ENCODE assay signal across 1 cellular context in the genomic region with DNA sequence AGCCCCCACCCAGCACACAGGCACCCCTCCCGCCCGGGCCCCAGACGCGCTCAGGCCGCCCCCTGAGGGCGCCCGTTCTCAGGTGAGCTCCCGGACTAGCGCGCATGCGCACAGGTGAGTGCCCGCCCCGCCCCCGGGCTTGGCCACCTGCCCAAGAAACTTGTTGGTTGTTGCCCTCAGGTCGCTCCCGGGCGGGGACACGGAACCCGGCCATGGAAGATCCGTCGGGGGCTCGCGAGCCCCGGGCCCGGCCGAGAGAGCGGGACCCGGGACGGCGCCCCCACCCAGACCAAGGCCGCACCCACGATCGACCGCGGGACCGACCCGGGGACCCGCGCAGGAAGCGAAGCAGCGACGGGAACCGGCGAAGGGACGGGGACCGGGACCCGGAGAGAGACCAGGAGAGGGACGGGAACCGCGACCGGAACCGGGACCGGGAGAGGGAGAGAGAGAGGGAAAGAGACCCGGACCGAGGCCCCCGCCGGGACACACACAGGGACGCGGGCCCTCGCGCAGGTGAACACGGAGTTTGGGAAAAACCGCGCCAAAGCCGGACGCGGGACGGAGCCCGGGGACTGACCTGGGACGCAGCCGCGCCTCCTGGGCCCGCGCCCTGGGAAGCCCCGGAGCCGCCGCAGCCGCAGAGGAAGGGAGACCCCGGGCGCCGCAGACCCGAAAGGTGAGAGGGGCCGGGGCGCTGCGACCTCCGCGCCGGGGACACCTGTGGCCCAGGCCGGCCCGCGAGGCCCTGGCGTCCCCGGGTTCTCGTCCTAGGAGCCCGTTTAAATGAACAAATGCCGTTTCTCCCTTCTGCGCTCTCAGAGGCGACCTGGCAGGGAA.
TF ChIP-seq lines count a peak whose summit lies in the region.

A gene with protein sequence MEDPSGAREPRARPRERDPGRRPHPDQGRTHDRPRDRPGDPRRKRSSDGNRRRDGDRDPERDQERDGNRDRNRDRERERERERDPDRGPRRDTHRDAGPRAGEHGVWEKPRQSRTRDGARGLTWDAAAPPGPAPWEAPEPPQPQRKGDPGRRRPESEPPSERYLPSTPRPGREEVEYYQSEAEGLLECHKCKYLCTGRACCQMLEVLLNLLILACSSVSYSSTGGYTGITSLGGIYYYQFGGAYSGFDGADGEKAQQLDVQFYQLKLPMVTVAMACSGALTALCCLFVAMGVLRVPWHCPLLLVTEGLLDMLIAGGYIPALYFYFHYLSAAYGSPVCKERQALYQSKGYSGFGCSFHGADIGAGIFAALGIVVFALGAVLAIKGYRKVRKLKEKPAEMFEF (plus strand): TSS at position 167 of the 840 bp plus-strand sequence. CDS start 46 bp downstream, at position 213.

TF ChIP-seq in HepG2, 621 proteins besides CTCF, POLR2A, EP300 and RAD21 (continued from another document and continues in another):
- TF ChIP-seq, protein P1, sequence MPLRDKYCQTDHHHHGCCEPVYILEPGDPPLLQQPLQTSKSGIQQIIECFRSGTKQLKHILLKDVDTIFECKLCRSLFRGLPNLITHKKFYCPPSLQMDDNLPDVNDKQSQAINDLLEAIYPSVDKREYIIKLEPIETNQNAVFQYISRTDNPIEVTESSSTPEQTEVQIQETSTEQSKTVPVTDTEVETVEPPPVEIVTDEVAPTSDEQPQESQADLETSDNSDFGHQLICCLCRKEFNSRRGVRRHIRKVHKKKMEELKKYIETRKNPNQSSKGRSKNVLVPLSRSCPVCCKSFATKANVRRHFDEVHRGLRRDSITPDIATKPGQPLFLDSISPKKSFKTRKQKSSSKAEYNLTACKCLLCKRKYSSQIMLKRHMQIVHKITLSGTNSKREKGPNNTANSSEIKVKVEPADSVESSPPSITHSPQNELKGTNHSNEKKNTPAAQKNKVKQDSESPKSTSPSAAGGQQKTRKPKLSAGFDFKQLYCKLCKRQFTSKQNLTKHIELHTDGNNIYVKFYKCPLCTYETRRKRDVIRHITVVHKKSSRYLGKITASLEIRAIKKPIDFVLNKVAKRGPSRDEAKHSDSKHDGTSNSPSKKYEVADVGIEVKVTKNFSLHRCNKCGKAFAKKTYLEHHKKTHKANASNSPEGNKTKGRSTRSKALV (CRISPR knock-in tag; IDR thresholded peaks at IDR 0.05) = peak; percentile 79
- no peak for TF ChIP-seq ATAD3A (CRISPR knock-in tag; IDR thresholded peaks at IDR 0.05)
- no peak for TF ChIP-seq NRL (CRISPR knock-in tag; IDR thresholded peaks at IDR 0.05; ENCODE audit: borderline replicate concordance)
- no peak for TF ChIP-seq ZNF792 (CRISPR knock-in tag; IDR thresholded peaks at IDR 0.05)
- TF ChIP-seq ZNF607 (CRISPR knock-in tag; IDR thresholded peaks at IDR 0.05; ENCODE audit: borderline replicate concordance) = peak; percentile 65; the same call in 1 of the 2 replicates
- TF ChIP-seq U2AF2 (IDR thresholded peaks at IDR 0.05; ENCODE audit: low read depth, low read length) = no peak
- no peak; the same call in 1 of the 2 replicates for TF ChIP-seq ZIK1 (CRISPR knock-in tag; IDR thresholded peaks at IDR 0.05; ENCODE audit: borderline replicate concordance, low read depth)
- TF ChIP-seq, protein P2, sequence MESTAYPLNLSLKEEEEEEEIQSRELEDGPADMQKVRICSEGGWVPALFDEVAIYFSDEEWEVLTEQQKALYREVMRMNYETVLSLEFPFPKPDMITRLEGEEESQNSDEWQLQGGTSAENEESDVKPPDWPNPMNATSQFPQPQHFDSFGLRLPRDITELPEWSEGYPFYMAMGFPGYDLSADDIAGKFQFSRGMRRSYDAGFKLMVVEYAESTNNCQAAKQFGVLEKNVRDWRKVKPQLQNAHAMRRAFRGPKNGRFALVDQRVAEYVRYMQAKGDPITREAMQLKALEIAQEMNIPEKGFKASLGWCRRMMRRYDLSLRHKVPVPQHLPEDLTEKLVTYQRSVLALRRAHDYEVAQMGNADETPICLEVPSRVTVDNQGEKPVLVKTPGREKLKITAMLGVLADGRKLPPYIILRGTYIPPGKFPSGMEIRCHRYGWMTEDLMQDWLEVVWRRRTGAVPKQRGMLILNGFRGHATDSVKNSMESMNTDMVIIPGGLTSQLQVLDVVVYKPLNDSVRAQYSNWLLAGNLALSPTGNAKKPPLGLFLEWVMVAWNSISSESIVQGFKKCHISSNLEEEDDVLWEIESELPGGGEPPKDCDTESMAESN (CRISPR knock-in tag; conservative IDR thresholded peaks at IDR 0.05) = 0 out of 2 replicates have a peak, but pooled peaks have one; percentile 56
- TF ChIP-seq ZNF605 (CRISPR knock-in tag; IDR thresholded peaks at IDR 0.05) = peak; percentile 91
- TF ChIP-seq, protein P3, sequence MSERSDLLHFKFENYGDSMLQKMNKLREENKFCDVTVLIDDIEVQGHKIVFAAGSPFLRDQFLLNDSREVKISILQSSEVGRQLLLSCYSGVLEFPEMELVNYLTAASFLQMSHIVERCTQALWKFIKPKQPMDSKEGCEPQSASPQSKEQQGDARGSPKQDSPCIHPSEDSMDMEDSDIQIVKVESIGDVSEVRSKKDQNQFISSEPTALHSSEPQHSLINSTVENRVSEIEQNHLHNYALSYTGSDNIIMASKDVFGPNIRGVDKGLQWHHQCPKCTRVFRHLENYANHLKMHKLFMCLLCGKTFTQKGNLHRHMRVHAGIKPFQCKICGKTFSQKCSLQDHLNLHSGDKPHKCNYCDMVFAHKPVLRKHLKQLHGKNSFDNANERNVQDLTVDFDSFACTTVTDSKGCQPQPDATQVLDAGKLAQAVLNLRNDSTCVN (CRISPR knock-in tag; IDR thresholded peaks at IDR 0.05; ENCODE audit: borderline replicate concordance) = 0 out of 2 replicates have a peak, but pooled peaks have one; percentile 32
- no peak for TF ChIP-seq FOXA1 (IDR thresholded peaks at IDR 0.05)
- 0 out of 2 replicates have a peak, but pooled peaks have one; percentile 3 for TF ChIP-seq FOXA1 (CRISPR knock-in tag; IDR thresholded peaks at IDR 0.05)
- TF ChIP-seq RXRB (CRISPR knock-in tag; IDR thresholded peaks at IDR 0.05; ENCODE audit: borderline replicate concordance) = 0 out of 2 replicates have a peak, but pooled peaks have one; percentile 39
- TF ChIP-seq, protein P4, sequence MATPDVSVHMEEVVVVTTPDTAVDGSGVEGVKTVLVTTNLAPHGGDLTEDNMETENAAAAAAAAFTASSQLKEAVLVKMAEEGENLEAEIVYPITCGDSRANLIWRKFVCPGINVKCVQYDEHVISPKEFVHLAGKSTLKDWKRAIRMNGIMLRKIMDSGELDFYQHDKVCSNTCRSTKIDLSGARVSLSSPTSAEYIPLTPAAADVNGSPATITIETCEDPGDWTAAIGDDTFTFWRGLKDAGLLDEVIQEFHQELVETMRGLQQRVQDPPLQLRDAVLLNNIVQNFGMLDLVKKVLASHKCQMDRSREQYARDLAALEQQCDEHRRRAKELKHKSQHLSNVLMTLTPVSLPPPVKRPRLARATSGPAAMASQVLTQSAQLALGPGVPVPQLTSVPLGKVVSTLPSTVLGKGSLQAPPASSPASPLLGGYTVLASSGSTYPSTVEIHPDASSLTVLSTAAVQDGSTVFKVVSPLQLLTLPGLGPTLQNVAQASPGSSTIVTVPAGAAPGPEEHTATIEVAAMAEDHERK (CRISPR knock-in tag; IDR thresholded peaks at IDR 0.05; ENCODE audit: low read depth) = no peak
- peak; percentile 80; the same call in 1 of the 2 replicates for TF ChIP-seq KDM2A (CRISPR knock-in tag; IDR thresholded peaks at IDR 0.05; ENCODE audit: borderline replicate concordance, low read depth)
- TF ChIP-seq MEIS1 (CRISPR knock-in tag; IDR thresholded peaks at IDR 0.05; ENCODE audit: borderline replicate concordance) = no peak; the same call in 1 of the 2 replicates
- TF ChIP-seq SMYD3 (CRISPR knock-in tag; IDR thresholded peaks at IDR 0.05) = no peak
- TF ChIP-seq PHF20 (CRISPR knock-in tag; IDR thresholded peaks at IDR 0.05) = peak; percentile 55; the same call in 1 of the 2 replicates
- no peak for TF ChIP-seq STAT5B (CRISPR knock-in tag; IDR thresholded peaks at IDR 0.05)
- no peak for TF ChIP-seq NCOA1 (CRISPR knock-in tag; IDR thresholded peaks at IDR 0.05)
- TF ChIP-seq, protein P5, sequence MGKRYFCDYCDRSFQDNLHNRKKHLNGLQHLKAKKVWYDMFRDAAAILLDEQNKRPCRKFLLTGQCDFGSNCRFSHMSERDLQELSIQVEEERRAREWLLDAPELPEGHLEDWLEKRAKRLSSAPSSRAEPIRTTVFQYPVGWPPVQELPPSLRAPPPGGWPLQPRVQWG (CRISPR knock-in tag; IDR thresholded peaks at IDR 0.05; ENCODE audit: borderline replicate concordance, low read depth) = no peak
- TF ChIP-seq ASH2L (IDR thresholded peaks at IDR 0.05; ENCODE audit: insufficient read length, low read depth, low read length) = peak; percentile 53
- TF ChIP-seq ZMAT3 (CRISPR knock-in tag; conservative IDR thresholded peaks at IDR 0.05) = peak; percentile 73
- TF ChIP-seq, protein P6, sequence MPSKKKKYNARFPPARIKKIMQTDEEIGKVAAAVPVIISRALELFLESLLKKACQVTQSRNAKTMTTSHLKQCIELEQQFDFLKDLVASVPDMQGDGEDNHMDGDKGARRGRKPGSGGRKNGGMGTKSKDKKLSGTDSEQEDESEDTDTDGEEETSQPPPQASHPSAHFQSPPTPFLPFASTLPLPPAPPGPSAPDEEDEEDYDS (CRISPR knock-in tag; IDR thresholded peaks at IDR 0.05) = peak; percentile 38; the same call in 1 of the 2 replicates
- TF ChIP-seq ZNF468 (CRISPR knock-in tag; IDR thresholded peaks at IDR 0.05) = peak; percentile 75; the same call in 1 of the 2 replicates
- TF ChIP-seq KDM5B (CRISPR knock-in tag; IDR thresholded peaks at IDR 0.05; ENCODE audit: borderline replicate concordance) = 0 out of 2 replicates have a peak, but pooled peaks have one; percentile 52
- TF ChIP-seq, protein P7, sequence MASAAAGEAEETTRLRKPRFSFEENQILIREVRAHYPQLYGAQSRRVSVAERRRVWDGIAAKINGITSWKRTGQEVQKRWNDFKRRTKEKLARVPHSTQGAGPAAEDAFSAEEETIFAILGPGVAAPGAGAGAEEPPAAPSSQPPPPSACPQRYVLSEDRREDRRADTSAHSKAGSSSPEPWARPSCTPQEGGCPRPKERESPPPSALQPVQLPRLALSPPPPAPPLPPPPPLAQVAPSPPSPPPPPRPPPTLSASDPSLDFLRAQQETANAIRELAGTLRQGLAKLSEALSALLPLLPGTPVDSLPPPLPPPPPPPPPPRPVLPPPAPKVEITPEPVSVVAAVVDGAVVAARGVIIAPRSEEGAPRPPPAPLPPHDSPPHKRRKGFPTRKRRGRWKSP (CRISPR knock-in tag; IDR thresholded peaks at IDR 0.05) = peak; percentile 50; the same call in 1 of the 2 replicates
- no peak for TF ChIP-seq CREM (IDR thresholded peaks at IDR 0.05)
- no peak for TF ChIP-seq CREM (CRISPR knock-in tag; IDR thresholded peaks at IDR 0.05)
- TF ChIP-seq, protein P8, sequence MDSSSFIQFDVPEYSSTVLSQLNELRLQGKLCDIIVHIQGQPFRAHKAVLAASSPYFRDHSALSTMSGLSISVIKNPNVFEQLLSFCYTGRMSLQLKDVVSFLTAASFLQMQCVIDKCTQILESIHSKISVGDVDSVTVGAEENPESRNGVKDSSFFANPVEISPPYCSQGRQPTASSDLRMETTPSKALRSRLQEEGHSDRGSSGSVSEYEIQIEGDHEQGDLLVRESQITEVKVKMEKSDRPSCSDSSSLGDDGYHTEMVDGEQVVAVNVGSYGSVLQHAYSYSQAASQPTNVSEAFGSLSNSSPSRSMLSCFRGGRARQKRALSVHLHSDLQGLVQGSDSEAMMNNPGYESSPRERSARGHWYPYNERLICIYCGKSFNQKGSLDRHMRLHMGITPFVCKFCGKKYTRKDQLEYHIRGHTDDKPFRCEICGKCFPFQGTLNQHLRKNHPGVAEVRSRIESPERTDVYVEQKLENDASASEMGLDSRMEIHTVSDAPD (CRISPR knock-in tag; IDR thresholded peaks at IDR 0.05) = peak; percentile 60; the same call in 1 of the 2 replicates
- TF ChIP-seq RARA (CRISPR knock-in tag; IDR thresholded peaks at IDR 0.05) = no peak; the same call in 1 of the 2 replicates
- TF ChIP-seq, protein P9, sequence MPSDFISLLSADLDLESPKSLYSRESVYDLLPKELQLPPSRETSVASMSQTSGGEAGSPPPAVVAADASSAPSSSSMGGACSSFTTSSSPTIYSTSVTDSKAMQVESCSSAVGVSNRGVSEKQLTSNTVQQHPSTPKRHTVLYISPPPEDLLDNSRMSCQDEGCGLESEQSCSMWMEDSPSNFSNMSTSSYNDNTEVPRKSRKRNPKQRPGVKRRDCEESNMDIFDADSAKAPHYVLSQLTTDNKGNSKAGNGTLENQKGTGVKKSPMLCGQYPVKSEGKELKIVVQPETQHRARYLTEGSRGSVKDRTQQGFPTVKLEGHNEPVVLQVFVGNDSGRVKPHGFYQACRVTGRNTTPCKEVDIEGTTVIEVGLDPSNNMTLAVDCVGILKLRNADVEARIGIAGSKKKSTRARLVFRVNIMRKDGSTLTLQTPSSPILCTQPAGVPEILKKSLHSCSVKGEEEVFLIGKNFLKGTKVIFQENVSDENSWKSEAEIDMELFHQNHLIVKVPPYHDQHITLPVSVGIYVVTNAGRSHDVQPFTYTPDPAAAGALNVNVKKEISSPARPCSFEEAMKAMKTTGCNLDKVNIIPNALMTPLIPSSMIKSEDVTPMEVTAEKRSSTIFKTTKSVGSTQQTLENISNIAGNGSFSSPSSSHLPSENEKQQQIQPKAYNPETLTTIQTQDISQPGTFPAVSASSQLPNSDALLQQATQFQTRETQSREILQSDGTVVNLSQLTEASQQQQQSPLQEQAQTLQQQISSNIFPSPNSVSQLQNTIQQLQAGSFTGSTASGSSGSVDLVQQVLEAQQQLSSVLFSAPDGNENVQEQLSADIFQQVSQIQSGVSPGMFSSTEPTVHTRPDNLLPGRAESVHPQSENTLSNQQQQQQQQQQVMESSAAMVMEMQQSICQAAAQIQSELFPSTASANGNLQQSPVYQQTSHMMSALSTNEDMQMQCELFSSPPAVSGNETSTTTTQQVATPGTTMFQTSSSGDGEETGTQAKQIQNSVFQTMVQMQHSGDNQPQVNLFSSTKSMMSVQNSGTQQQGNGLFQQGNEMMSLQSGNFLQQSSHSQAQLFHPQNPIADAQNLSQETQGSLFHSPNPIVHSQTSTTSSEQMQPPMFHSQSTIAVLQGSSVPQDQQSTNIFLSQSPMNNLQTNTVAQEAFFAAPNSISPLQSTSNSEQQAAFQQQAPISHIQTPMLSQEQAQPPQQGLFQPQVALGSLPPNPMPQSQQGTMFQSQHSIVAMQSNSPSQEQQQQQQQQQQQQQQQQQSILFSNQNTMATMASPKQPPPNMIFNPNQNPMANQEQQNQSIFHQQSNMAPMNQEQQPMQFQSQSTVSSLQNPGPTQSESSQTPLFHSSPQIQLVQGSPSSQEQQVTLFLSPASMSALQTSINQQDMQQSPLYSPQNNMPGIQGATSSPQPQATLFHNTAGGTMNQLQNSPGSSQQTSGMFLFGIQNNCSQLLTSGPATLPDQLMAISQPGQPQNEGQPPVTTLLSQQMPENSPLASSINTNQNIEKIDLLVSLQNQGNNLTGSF (CRISPR knock-in tag; IDR thresholded peaks at IDR 0.05) = no peak
- no peak for TF ChIP-seq ZNF674 (CRISPR knock-in tag; IDR thresholded peaks at IDR 0.05; ENCODE audit: low read depth)
- TF ChIP-seq, protein P10, sequence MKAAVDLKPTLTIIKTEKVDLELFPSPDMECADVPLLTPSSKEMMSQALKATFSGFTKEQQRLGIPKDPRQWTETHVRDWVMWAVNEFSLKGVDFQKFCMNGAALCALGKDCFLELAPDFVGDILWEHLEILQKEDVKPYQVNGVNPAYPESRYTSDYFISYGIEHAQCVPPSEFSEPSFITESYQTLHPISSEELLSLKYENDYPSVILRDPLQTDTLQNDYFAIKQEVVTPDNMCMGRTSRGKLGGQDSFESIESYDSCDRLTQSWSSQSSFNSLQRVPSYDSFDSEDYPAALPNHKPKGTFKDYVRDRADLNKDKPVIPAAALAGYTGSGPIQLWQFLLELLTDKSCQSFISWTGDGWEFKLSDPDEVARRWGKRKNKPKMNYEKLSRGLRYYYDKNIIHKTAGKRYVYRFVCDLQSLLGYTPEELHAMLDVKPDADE (CRISPR knock-in tag; IDR thresholded peaks at IDR 0.05) = no peak
- TF ChIP-seq POLR2AphosphoS5 (IDR thresholded peaks at IDR 0.05; ENCODE audit: low read depth, low read length) = no peak
- peak; percentile 51 for TF ChIP-seq TAF1 (CRISPR knock-in tag; IDR thresholded peaks at IDR 0.05)
- TF ChIP-seq ZBTB7B (CRISPR knock-in tag; IDR thresholded peaks at IDR 0.05) = peak; percentile 71
- no peak for TF ChIP-seq NPAS2 (CRISPR knock-in tag; IDR thresholded peaks at IDR 0.05; ENCODE audit: borderline replicate concordance)
- TF ChIP-seq SOX5 (CRISPR knock-in tag; IDR thresholded peaks at IDR 0.05; ENCODE audit: borderline replicate concordance) = no peak
